In genomic region chr9:6639622-6640021, GRCh38 we compare ENCODE assay signal across 26 cellular contexts. TPM values are rescaled to one million over a fixed set of nuclear protein-coding genes. Genes with fewer than 3 reads are reported as not detected.
"Had no signal": no experiment of that assay in that cellular context is flagged by ENCODE, and none has a peak within 500 bp of the region (broad histone marks: within the 10 kb centered on the region; RNA-seq: fewer than 3 reads in every experiment).

No MANE protein-coding gene starts in this region.

- FAIRE-seq: astrocyte had no signal

- ATAC-seq: heart right ventricle; lower lobe of right lung; naive thymus-derived CD8-positive, alpha-beta T cell; right cardiac atrium; stimulated activated memory B cell treated with anti-CD40 and anti-IgM and Interleukin-4, amounts not matched to agents 10 μg/mL and 1 μg/mL and 100 μg/mL, for 72 hours; stimulated activated naive CD8-positive, alpha-beta T cell treated with anti-CD3 and anti-CD28 coated beads, Interleukin-15, amount 100 ng/mL, for 72 hours had no signal

- H3K9me3 ChIP-seq: esophagus muscularis mucosa, heart right ventricle, lower lobe of right lung, uterus had no signal

- DNase-seq: activated CD4-positive, alpha-beta T cell treated with anti-CD3 and anti-CD28 coated beads for 48 hours; activated CD4-positive, alpha-beta T cell treated with anti-CD3 and anti-CD28 coated beads, Interleukin-2, amount 50 U/mL, for 48 hours; activated CD8-positive, alpha-beta memory T cell treated with anti-CD3 and anti-CD28 coated beads for 24 hours; activated gamma-delta T cell; activated naive CD4-positive, alpha-beta T cell treated with anti-CD3 and anti-CD28 coated beads, Interleukin-2, amount 10 ng/mL, durations not matched to agents 7 days and 5 days; amniotic stem cell; central memory CD4-positive, alpha-beta T cell; endodermal cell; foreskin melanocyte; heart right ventricle; kidney glomerular epithelial cell; lower lobe of right lung; mesenchymal stem cell; naive thymus-derived CD8-positive, alpha-beta T cell; occipital lobe; right cardiac atrium; stimulated activated CD4-positive, alpha-beta T cell treated with anti-CD3 and anti-CD28 coated beads, Interleukin-12 subunit alpha, Interleukin-12 subunit beta, amount 100 ng/mL, for 4 hours; stimulated activated CD4-positive, alpha-beta T cell treated with anti-CD3 and anti-CD28 coated beads, Interleukin-4, amount 100 ng/mL, for 4 hours; stimulated activated CD8-positive, alpha-beta memory T cell treated with anti-CD3 and anti-CD28 coated beads, Interleukin-4, amount 100 ng/mL, for 48 hours; stimulated activated naive CD8-positive, alpha-beta T cell treated with anti-CD3 and anti-CD28 coated beads, Interleukin-15, amount 100 ng/mL, for 72 hours; uterus had no signal

- H3K36me3 ChIP-seq: esophagus muscularis mucosa, heart right ventricle, lower lobe of right lung, uterus had no signal

- H3K27ac ChIP-seq: esophagus muscularis mucosa, heart right ventricle, lower lobe of right lung, parathyroid adenoma, skin epidermis, uterus had no signal

- H2AFZ ChIP-seq: parathyroid adenoma had no signal

- H3K4me3 ChIP-seq: esophagus muscularis mucosa, heart right ventricle, lower lobe of right lung, skin epidermis, uterus had no signal

- H3K4me1 ChIP-seq: parathyroid adenoma, uterus had no signal

- H3K79me2 ChIP-seq: parathyroid adenoma had no signal

- H3K9ac ChIP-seq: parathyroid adenoma had no signal

RNA-seq across cellular contexts. Expression of gene GLDC, which starts 5.9 kb away (rescaled TPM):
- total RNA-seq: heart right ventricle; naive thymus-derived CD8-positive, alpha-beta T cell had no signal
